1 cellular context compared by ENCODE assay signal in genomic region chr5:113073629-113074034, GRCh38.
A peak's percentile ranks its signal among the peaks of the same experiment; 100 is the strongest.
TF ChIP-seq lines count a peak whose summit lies in the region.
"Not testable (repeated sequence)": the region's sequence is repeated elsewhere in the genome, so short reads cannot be mapped to it uniquely, and the experiment has no call there.

No MANE protein-coding gene starts in this region.

TF ChIP-seq in HepG2, 621 proteins besides CTCF, POLR2A, EP300 and RAD21 (continued from another document):
- peak; percentile 72 for TF ChIP-seq ARID5B (CRISPR knock-in tag; IDR thresholded peaks at IDR 0.05)
- peak; percentile 48; the same call in 1 of the 2 replicates for TF ChIP-seq HNF1B (CRISPR knock-in tag; IDR thresholded peaks at IDR 0.05)
- peak; percentile 52; the same call in 1 of the 2 replicates for TF ChIP-seq ZNF687 (CRISPR knock-in tag; IDR thresholded peaks at IDR 0.05)
- 0 out of 2 replicates have a peak, but pooled peaks have one; percentile 22 for TF ChIP-seq SMAD3 (CRISPR knock-in tag; IDR thresholded peaks at IDR 0.05)
- peak; percentile 21; the same call in 1 of the 2 replicates for TF ChIP-seq CBX5 (CRISPR knock-in tag; IDR thresholded peaks at IDR 0.05; ENCODE audit: borderline replicate concordance)
- TF ChIP-seq ZNF281 (CRISPR knock-in tag; IDR thresholded peaks at IDR 0.05; ENCODE audit: borderline replicate concordance): peak; percentile 78; the same call in 1 of the 2 replicates
- peak; percentile 32 for TF ChIP-seq TEAD3 (CRISPR knock-in tag; optimal IDR thresholded peaks at IDR 0.05; ENCODE audit: borderline replicate concordance)
- TF ChIP-seq FOXP1, FOXA1 (IDR thresholded peaks at IDR 0.05): not testable (repeated sequence)
- peak; percentile 58; the same call in 1 of the 2 replicates for TF ChIP-seq FOXP1 (CRISPR knock-in tag; IDR thresholded peaks at IDR 0.05)
- TF ChIP-seq ZNF362 (CRISPR knock-in tag; IDR thresholded peaks at IDR 0.05; ENCODE audit: borderline replicate concordance): 0 out of 2 replicates have a peak, but pooled peaks have one; percentile 28
- 0 out of 2 replicates have a peak, but pooled peaks have one; percentile 33 for TF ChIP-seq HINFP (CRISPR knock-in tag; IDR thresholded peaks at IDR 0.05; ENCODE audit: low read depth)
- TF ChIP-seq ZNF501 (CRISPR knock-in tag; IDR thresholded peaks at IDR 0.05): peak; percentile 54; the same call in 1 of the 2 replicates
- peak; percentile 84 for TF ChIP-seq FOXA1 (CRISPR knock-in tag; IDR thresholded peaks at IDR 0.05)
- peak; percentile 66; the same call in 1 of the 2 replicates for TF ChIP-seq MTA1 (CRISPR knock-in tag; IDR thresholded peaks at IDR 0.05; ENCODE audit: borderline replicate concordance)
- 0 out of 2 replicates have a peak, but pooled peaks have one; percentile 26 for TF ChIP-seq MLX (CRISPR knock-in tag; IDR thresholded peaks at IDR 0.05)
- TF ChIP-seq BORCS8-MEF2B (CRISPR knock-in tag; IDR thresholded peaks at IDR 0.05): 0 out of 2 replicates have a peak, but pooled peaks have one; percentile 45
- TF ChIP-seq TFDP2 (CRISPR knock-in tag; IDR thresholded peaks at IDR 0.05): 0 out of 2 replicates have a peak, but pooled peaks have one; percentile 11
- 0 out of 2 replicates have a peak, but pooled peaks have one; percentile 12 for TF ChIP-seq DRAP1 (CRISPR knock-in tag; IDR thresholded peaks at IDR 0.05)
